In genomic region chr6:157272866-157273755, GRCh38 we compare ENCODE assay signal across 1 cellular context.
TF ChIP-seq lines count a peak whose summit lies in the region.

No MANE protein-coding gene starts in this region.

TF ChIP-seq in H1, 55 proteins besides CTCF, POLR2A, EP300 and RAD21 (continued from another document):
- TF ChIP-seq CHD1 (IDR thresholded peaks at IDR 0.05; ENCODE audit: low read depth, low read length) (no peak), KDM1A (IDR thresholded peaks at IDR 0.05; ENCODE audit: borderline replicate concordance, low read length) (no peak), YY1 (IDR thresholded peaks at IDR 0.05; ENCODE audit: low read depth, low read length) (no peak), JUND (IDR thresholded peaks at IDR 0.05; ENCODE audit: low read length) (no peak), SIX5 (IDR thresholded peaks at IDR 0.05; ENCODE audit: low read depth, low read length) (no peak)
